ENCODE assay signal across 8 cellular contexts in genomic region chr11:14357843-14358728, GRCh38. TPM values are rescaled to one million over a fixed set of nuclear protein-coding genes. Genes with fewer than 3 reads are reported as not detected.
DNase-seq lines count a peak whose midpoint lies in the region; ATAC-seq and TF ChIP-seq lines count a peak whose summit lies in the region.

No MANE protein-coding gene starts in this region.

- H3K9me3 ChIP-seq in trophoblast cell (ENCODE audit: insufficient read depth, low read depth, low read length): no peaks in the 10 kb centered on the region

- H3K9ac ChIP-seq in trophoblast cell (ENCODE audit: low read length): peak overlapping the region; percentile 98

- H3K4me2 ChIP-seq in trophoblast cell (ENCODE audit: low read length): peak overlapping the region; percentile 87

- H3K27me3 ChIP-seq in trophoblast cell (ENCODE audit: insufficient read depth, low read length): no peaks in the 10 kb centered on the region

- no peak; the same call in 1 of the 2 replicates for TF ChIP-seq CTCF in AG10803 (conservative IDR thresholded peaks at IDR 0.05; ENCODE audit: low read length)

- no peaks in the 10 kb centered on the region for H3K36me3 ChIP-seq in trophoblast cell (ENCODE audit: control insufficient read depth in 1 of 2, insufficient read depth in 2 of 2, low read length in 2 of 2)

- H4K12ac ChIP-seq in trophoblast cell (ENCODE audit: low read depth, low read length): peak overlapping the region; percentile 87

- peak overlapping the region; percentile 91 for H3K4ac ChIP-seq in trophoblast cell (ENCODE audit: low read depth, low read length)

- DNase-seq in AG10803 (ENCODE audit: low read depth) (peak; percentile 68), OCI-M1 (lab: John Stamatoyannopoulos, UW) (peak; percentile 56), activated gamma-delta T cell (lab: John Stamatoyannopoulos, UW) (peak; percentile 30), germinal center (ENCODE audit: low spot score) (peak; percentile 34), trophoblast cell (peak; percentile 72 to 83), RPMI8226 (no peak)

- peak overlapping the region; percentile 91 for H3K27ac ChIP-seq in trophoblast cell (ENCODE audit: low read depth, low read length)

- peak overlapping the region; percentile 86 for H2AFZ ChIP-seq in trophoblast cell (ENCODE audit: insufficient read depth, low read length, poor library complexity)

- peaks cover 0 to 2% of the 10 kb centered on the region in 2 experiments for H3K4me1 ChIP-seq in trophoblast cell (ENCODE audit: control insufficient read depth in 1 of 2, insufficient read depth in 2 of 2, low read length in 2 of 2)

- H4K91ac ChIP-seq in trophoblast cell (ENCODE audit: low read depth, low read length): peak overlapping the region; percentile 75

- H3K79me2 ChIP-seq in trophoblast cell (ENCODE audit: control insufficient read depth, insufficient read depth, low read length, poor library complexity): peaks cover 13% of the 10 kb centered on the region

- H3K14ac ChIP-seq in trophoblast cell (ENCODE audit: low read length): peak overlapping the region; percentile 92

- H2BK12ac ChIP-seq in trophoblast cell (ENCODE audit: low read length): no peak overlapping the region

- peak overlapping the region; percentile 92 for H3K18ac ChIP-seq in trophoblast cell (ENCODE audit: low read length)

- peak overlapping the region; percentile 78 for H2BK5ac ChIP-seq in trophoblast cell (ENCODE audit: low read depth, low read length, poor library complexity)

- H3K79me1 ChIP-seq in trophoblast cell (ENCODE audit: low read length): peaks cover 7% of the 10 kb centered on the region

- peak overlapping the region; percentile 64 for H2BK120ac ChIP-seq in trophoblast cell (ENCODE audit: insufficient read depth, low read length, poor library complexity)

- H3K4me3 ChIP-seq in AG10803 (ENCODE audit: low read length): peak overlapping the region; percentile 80
- H3K4me3 ChIP-seq in trophoblast cell (ENCODE audit: low read depth, low read length): peak overlapping the region; percentile 99

- peak; percentile 41 for ATAC-seq in GM18868 (IDR thresholded peaks at IDR 0.05; ENCODE audit: unreplicated experiment)
- ATAC-seq in HG03066 (IDR thresholded peaks at IDR 0.05; ENCODE audit: low read depth, unreplicated experiment): peak; percentile 45

- no peak overlapping the region for H2AK5ac ChIP-seq in trophoblast cell (ENCODE audit: low read length)

- WGBS in trophoblast cell (ENCODE audit: extremely low coverage, insufficient coverage, insufficient read length): no CpG with 5 or more reads among the region's 74 CpGs

- no peak overlapping the region for H3K23ac ChIP-seq in trophoblast cell (ENCODE audit: low read length)

- H4K8ac ChIP-seq in trophoblast cell (ENCODE audit: low read depth, low read length): peak overlapping the region; percentile 65

RNA-seq across cellular contexts. Expression of gene RRAS2, which starts 0.9 kb away (rescaled TPM):
- 51.8 and 54.1 TPM in 2 replicates for polyA plus RNA-seq in trophoblast cell (2013)
